In the genomic region with DNA sequence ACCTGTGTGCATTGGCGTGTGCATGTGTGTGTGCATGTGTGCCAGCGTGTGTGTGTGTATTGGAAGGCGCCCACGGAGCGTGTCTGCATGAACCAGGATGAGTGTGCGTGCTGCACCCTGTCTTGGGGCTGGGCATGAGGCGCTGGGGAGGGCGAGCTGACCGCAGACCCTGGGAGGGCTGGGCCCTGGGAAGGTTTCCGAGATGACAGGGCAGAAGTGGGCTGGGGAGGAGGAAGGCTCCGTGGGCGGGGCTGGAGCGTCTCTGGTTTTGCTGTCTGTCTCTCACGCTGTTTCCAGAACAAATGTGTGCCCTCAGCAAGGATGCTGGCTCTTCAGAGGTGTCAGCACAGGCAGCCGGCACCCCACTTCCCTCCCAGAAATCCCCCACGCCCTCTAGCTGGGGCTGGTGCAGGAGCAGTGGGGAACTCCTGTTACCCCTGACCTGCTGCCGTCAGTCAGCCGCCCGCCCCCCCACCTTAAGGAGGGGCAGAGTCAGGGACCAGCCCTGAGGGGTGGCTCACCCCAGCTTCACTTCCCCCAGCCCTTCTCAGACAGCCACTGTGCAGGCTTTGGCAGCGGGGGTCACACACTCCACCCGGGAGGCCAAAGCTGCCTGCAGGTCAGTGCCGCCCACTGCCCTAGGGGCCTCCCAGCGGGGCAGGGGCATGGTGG, we compare ENCODE assay signal across 8 cellular contexts.
DNase-seq lines count a peak whose midpoint lies in the region; ATAC-seq lines count a peak whose summit lies in the region.

A gene with protein sequence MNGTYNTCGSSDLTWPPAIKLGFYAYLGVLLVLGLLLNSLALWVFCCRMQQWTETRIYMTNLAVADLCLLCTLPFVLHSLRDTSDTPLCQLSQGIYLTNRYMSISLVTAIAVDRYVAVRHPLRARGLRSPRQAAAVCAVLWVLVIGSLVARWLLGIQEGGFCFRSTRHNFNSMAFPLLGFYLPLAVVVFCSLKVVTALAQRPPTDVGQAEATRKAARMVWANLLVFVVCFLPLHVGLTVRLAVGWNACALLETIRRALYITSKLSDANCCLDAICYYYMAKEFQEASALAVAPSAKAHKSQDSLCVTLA (plus strand): TSS at position 531 of the 672 bp plus-strand sequence. CDS start 4,473 bp downstream, outside the sequence.

- DNase-seq in AG20443 (ENCODE audit: low spot score) (peak; percentile 91), pons (ENCODE audit: low spot score) (peak; percentile 14), NCI-H1417 (lab: John Stamatoyannopoulos, UW) (no peak), DMS153 (lab: John Stamatoyannopoulos, UW) (no peak)
- peak; percentile 88 for DNase-seq in activated CD4-positive, alpha-beta T cell treated with anti-CD3 and anti-CD28 coated beads for 48 hours

- H3K36me3 ChIP-seq in duodenal mucosa (ENCODE audit: control insufficient read depth in 1 of 2, insufficient read depth in 2 of 2, low read length in 2 of 2) = peaks cover 8 to 51% of the 10 kb centered on the region in 2 donors

- H3K27me3 ChIP-seq in duodenal mucosa (ENCODE audit: control insufficient read depth in 1 of 2, insufficient read depth in 2 of 2, low read length in 2 of 2) = no peaks in the 10 kb centered on the region

- no peaks in the 10 kb centered on the region for H3K9me3 ChIP-seq in duodenal mucosa (ENCODE audit: control insufficient read depth in 1 of 2, low read length in 2 of 2)

- H3K4me3 ChIP-seq in duodenal mucosa (ENCODE audit: low read depth in 1 of 2, low read length in 2 of 2) = peak within 1 kb of the TSS in 1 of 2 donors; percentile 51

- H3K9ac ChIP-seq in duodenal mucosa (ENCODE audit: low read depth in 1 of 2, low read length in 2 of 2) = peak within 1 kb of the TSS in 1 of 2 donors; percentile 48

- H3K4me1 ChIP-seq in duodenal mucosa (ENCODE audit: control insufficient read depth in 1 of 2, insufficient read depth in 2 of 2, low read length in 2 of 2) = peaks cover 0 to 27% of the 10 kb centered on the region in 2 donors

- peak within 1 kb of the TSS; percentile 1 for H3K27ac ChIP-seq in duodenal mucosa (ENCODE audit: low read depth, low read length)

- ATAC-seq in HG03060 (IDR thresholded peaks at IDR 0.05; ENCODE audit: low read depth, unreplicated experiment) = peak; percentile 42
- no peak for ATAC-seq in HG02884 (IDR thresholded peaks at IDR 0.05; ENCODE audit: unreplicated experiment)

Comparison
In these comparisons a context has a peak if more than half of its experiments do, and no peak if none do; other contexts are left out.
1. DNase-seq: peak in AG20443 (single experiment), activated CD4-positive, alpha-beta T cell treated with anti-CD3 and anti-CD28 coated beads for 48 hours (single experiment) and pons (single experiment); none in NCI-H1417 (0 of 3) and DMS153 (single experiment).